Comparison of ENCODE assay signal across 1 cellular context in genomic region chr7:18754766-18755165, GRCh38.
TF ChIP-seq lines count a peak whose summit lies in the region.

No MANE protein-coding gene starts in this region.

TF ChIP-seq in HCT116, 20 proteins besides CTCF, POLR2A, EP300 and RAD21 (continued from another document):
- TF ChIP-seq, protein P1, sequence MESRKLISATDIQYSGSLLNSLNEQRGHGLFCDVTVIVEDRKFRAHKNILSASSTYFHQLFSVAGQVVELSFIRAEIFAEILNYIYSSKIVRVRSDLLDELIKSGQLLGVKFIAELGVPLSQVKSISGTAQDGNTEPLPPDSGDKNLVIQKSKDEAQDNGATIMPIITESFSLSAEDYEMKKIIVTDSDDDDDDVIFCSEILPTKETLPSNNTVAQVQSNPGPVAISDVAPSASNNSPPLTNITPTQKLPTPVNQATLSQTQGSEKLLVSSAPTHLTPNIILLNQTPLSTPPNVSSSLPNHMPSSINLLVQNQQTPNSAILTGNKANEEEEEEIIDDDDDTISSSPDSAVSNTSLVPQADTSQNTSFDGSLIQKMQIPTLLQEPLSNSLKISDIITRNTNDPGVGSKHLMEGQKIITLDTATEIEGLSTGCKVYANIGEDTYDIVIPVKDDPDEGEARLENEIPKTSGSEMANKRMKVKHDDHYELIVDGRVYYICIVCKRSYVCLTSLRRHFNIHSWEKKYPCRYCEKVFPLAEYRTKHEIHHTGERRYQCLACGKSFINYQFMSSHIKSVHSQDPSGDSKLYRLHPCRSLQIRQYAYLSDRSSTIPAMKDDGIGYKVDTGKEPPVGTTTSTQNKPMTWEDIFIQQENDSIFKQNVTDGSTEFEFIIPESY (IDR thresholded peaks at IDR 0.05; ENCODE audit: extremely low read depth, insufficient replicate concordance, low read length), result no peak
- TF ChIP-seq, protein P2, sequence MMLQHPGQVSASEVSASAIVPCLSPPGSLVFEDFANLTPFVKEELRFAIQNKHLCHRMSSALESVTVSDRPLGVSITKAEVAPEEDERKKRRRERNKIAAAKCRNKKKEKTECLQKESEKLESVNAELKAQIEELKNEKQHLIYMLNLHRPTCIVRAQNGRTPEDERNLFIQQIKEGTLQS (IDR thresholded peaks at IDR 0.05), result no peak
- no peak for TF ChIP-seq ELF1 (IDR thresholded peaks at IDR 0.05; ENCODE audit: borderline replicate concordance, low read depth)
- no peak for TF ChIP-seq SP1 (IDR thresholded peaks at IDR 0.05; ENCODE audit: low read depth)
- TF ChIP-seq, protein P3, sequence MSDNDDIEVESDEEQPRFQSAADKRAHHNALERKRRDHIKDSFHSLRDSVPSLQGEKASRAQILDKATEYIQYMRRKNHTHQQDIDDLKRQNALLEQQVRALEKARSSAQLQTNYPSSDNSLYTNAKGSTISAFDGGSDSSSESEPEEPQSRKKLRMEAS (IDR thresholded peaks at IDR 0.05), result no peak
- TF ChIP-seq CBX3 (IDR thresholded peaks at IDR 0.05; ENCODE audit: low read depth), result no peak
